8 cellular contexts compared by ENCODE assay signal in genomic region chr16:425082-425718, GRCh38. TPM values are rescaled to one million over a fixed set of nuclear protein-coding genes. Genes with fewer than 3 reads are reported as not detected.
DNase-seq lines count a peak whose midpoint lies in the region; ATAC-seq and TF ChIP-seq lines count a peak whose summit lies in the region.

Gene RAB11FIP3 (plus strand): TSS chr16:425649. CDS start chr16:426007, 358 bp downstream.

- TF ChIP-seq CTCF in HFFc6 (IDR thresholded peaks at IDR 0.05), result peak; percentile 56
- peak in 1 of 6 experiments; percentile 29 for TF ChIP-seq CTCF in adrenal gland (IDR thresholded peaks at IDR 0.05)
- TF ChIP-seq CTCF in psoas muscle (IDR thresholded peaks at IDR 0.05), result peak; percentile 26

- peak within 1 kb of the TSS; percentile 96 for H3K27ac Mint-ChIP-seq in HFFc6

- no peaks in the 10 kb centered on the region for H3K9me3 Mint-ChIP-seq in HFFc6

- H3K36me3 ChIP-seq in adrenal gland (replicated peaks in 1 of 2) (no peaks in the 10 kb centered on the region), psoas muscle (ENCODE audit: insufficient read depth in 1 of 2, low read depth in 1 of 2) (peaks cover 0 to 14% of the 10 kb centered on the region in 2 donors), urinary bladder (ENCODE audit: insufficient read depth) (no peaks in the 10 kb centered on the region)

- H3K4me1 ChIP-seq in adrenal gland (replicated peaks in 1 of 2) (peaks cover 24 to 47% of the 10 kb centered on the region in 2 donors), psoas muscle (peaks cover 46% of the 10 kb centered on the region), urinary bladder (ENCODE audit: insufficient read depth) (peaks cover 4% of the 10 kb centered on the region)

- peak; percentile 62 for TF ChIP-seq POLR2A in GM10847 (IDR thresholded peaks at IDR 0.05; ENCODE audit: extremely low read depth, insufficient read length)
- TF ChIP-seq POLR2A in adrenal gland (IDR thresholded peaks at IDR 0.05), result peak; percentile 34 to 45

- H3K27me3 Mint-ChIP-seq in HFFc6 (ENCODE audit: insufficient read depth), result no peaks in the 10 kb centered on the region

- H3K4me3 ChIP-seq in adrenal gland, result peak within 1 kb of the TSS; percentile 23 to 76 (median 56)
- H3K4me3 ChIP-seq in psoas muscle, result peak within 1 kb of the TSS; percentile 89
- H3K4me3 ChIP-seq in urinary bladder (ENCODE audit: low read depth, low read length), result peak within 1 kb of the TSS; percentile 92

- H3K27me3 ChIP-seq in adrenal gland (no peaks in the 10 kb centered on the region), psoas muscle (ENCODE audit: insufficient read depth in 3 of 3, low read length in 2 of 3) (no peaks in the 10 kb centered on the region)

- H3K27ac ChIP-seq in adrenal gland (peak within 1 kb of the TSS; percentile 46 to 94 (median 93)), psoas muscle (peak within 1 kb of the TSS; percentile 96), urinary bladder (ENCODE audit: low read depth) (peak within 1 kb of the TSS; percentile 85)

- peaks cover 38% of the 10 kb centered on the region for H3K4me1 Mint-ChIP-seq in HFFc6 (ENCODE audit: low read depth)

- H3K9me3 ChIP-seq in adrenal gland (replicated peaks in 1 of 3), result no peaks in the 10 kb centered on the region
- H3K9me3 ChIP-seq in psoas muscle, result no peaks in the 10 kb centered on the region

- DNase-seq in HFFc6 (peak; percentile 26), NCI-H1092 treated with DMSO at 0.1 percent for 48 hours (lab: John Stamatoyannopoulos, UW) (peak; percentile 89), T-helper 1 cell (peak; percentile 63 to 89 (median 71)), adrenal gland (peak; percentile 63 to 90 (median 79)), left cardiac atrium (peak; percentile 89), psoas muscle (peak; percentile 86 to 90)

- 0 to 1% (median 0%) methylated on average over 6 to 77 of the region's 77 CpGs for WGBS in adrenal gland, 4 donors
- 0 to 1% (median 1%) methylated on average over 44 to 77 of the region's 77 CpGs for WGBS in psoas muscle, 3 donors
- under 1% methylated on average over 77 of the region's 77 CpGs for whole genome bisulfite sequencing in urinary bladder

- intact Hi-C loops in adrenal gland (cut with DNase I) (no loop called here), left cardiac atrium (cut with DNase I) (loop anchor here in 1 of 2 donors (5.0 kb wide), 1 partner anchor 102 kb away; the partner anchor contains the start of gene CAPN15), psoas muscle (cut with DNase I) (loop anchor here in 1 of 2 donors (2.0 to 5.0 kb wide), 2 partner anchors 22 to 47 kb away; no protein-coding TSS in a partner anchor)

- no peaks in the 10 kb centered on the region for H3K36me3 Mint-ChIP-seq in HFFc6 (ENCODE audit: low read depth)

- peak within 1 kb of the TSS; percentile 87 for H3K4me3 Mint-ChIP-seq in HFFc6

- ATAC-seq in left cardiac atrium (peak; percentile 86 to 88), psoas muscle (peak; percentile 69 to 74 (median 72))

RNA-seq across cellular contexts. Expression of gene RAB11FIP3, which starts in this region (rescaled TPM):
- total RNA-seq in HFFc6 (2021; fragmentation: NEBNext Ultra II Directional; extraction: Animal tissue kit (Norgen Biotek cat#: 25700)), result 10 to 100 TPM; 30.3 to 36.9 (median 33.9) TPM
- 10 to 100 TPM; 28.1 to 53.0 (median 40.8) TPM for total RNA-seq in adrenal gland
- polyA plus RNA-seq in adrenal gland, result 10 to 100 TPM; 12.7 to 63.4 (median 44.2) TPM
- total RNA-seq in left cardiac atrium, result 10 to 100 TPM; 24.2 to 38.1 TPM
- total RNA-seq in psoas muscle, result 10 to 100 TPM; 44.7 to 89.5 (median 71.5) TPM
- 10 to 100 TPM; 20.3 to 26.1 (median 26.1) TPM for polyA plus RNA-seq in psoas muscle
- total RNA-seq in urinary bladder, result 16.8 TPM
- 57.0 TPM for polyA plus RNA-seq in urinary bladder

Comparison
In these comparisons a context has a peak if more than half of its experiments do, and no peak if none do; other contexts are left out.
1. Peak in every context shown above with its lines: DNase-seq, ATAC-seq, H3K4me3 ChIP-seq and H3K27ac ChIP-seq.
2. DNase-seq: peak in every context shown above with its lines; median percentile 89 in NCI-H1092 treated with DMSO at 0.1 percent for 48 hours; 89 in left cardiac atrium; 88 in psoas muscle; 79 in adrenal gland; 71 in T-helper 1 cell; 26 in HFFc6.